1 cellular context compared by ENCODE assay signal in genomic region chr5:180809403-180810209, GRCh38.
TF ChIP-seq lines count a peak whose summit lies in the region.

No MANE protein-coding gene starts in this region.

TF ChIP-seq in HCT116, 20 proteins besides CTCF, POLR2A, EP300 and RAD21 (continued from another document):
- TF ChIP-seq REST (IDR thresholded peaks at IDR 0.05; ENCODE audit: low read depth) (no peak), POLR2AphosphoS5 (IDR thresholded peaks at IDR 0.05; ENCODE audit: low read depth, low read length) (0 out of 2 replicates have a peak, but pooled peaks have one; percentile 20), SP1 (IDR thresholded peaks at IDR 0.05; ENCODE audit: low read depth) (no peak)
TF ChIP-seq in HCT116: peak in this region for 3.
